Comparison of ENCODE assay signal across 8 cellular contexts in genomic region chr16:68244903-68245853, GRCh38. TPM values are rescaled to one million over a fixed set of nuclear protein-coding genes. Genes with fewer than 3 reads are reported as not detected.
DNase-seq lines count a peak whose midpoint lies in the region; ATAC-seq, FAIRE-seq and TF ChIP-seq lines count a peak whose summit lies in the region.

Gene PLA2G15, plus strand, starts transcription at chr16:68245373. Its CDS starts 54 bp downstream, at chr16:68245427.

- peak within 1 kb of the TSS; percentile 90 for H2AFZ ChIP-seq in Loucy (ENCODE audit: low read length)

- H3K9me3 ChIP-seq in Loucy (ENCODE audit: insufficient read depth, low read depth, low read length): no peaks in the 10 kb centered on the region
- H3K9me3 ChIP-seq in pancreas: no peaks in the 10 kb centered on the region
- H3K9me3 ChIP-seq in thymus (ENCODE audit: control insufficient read depth): no peaks in the 10 kb centered on the region

- no peaks in the 10 kb centered on the region for H3F3A ChIP-seq in Loucy (ENCODE audit: low read depth)

- H3K9me3 Mint-ChIP-seq in activated naive CD8-positive, alpha-beta T cell treated with anti-CD3 and anti-CD28 coated beads for 36 hours: no peaks in the 10 kb centered on the region

- H3K4me3 ChIP-seq in H7 (ENCODE audit: insufficient read depth, low read depth, low read length): peak within 1 kb of the TSS; percentile 86
- peak within 1 kb of the TSS; percentile 83 for H3K4me3 ChIP-seq in Loucy (ENCODE audit: low read length, poor library complexity, severe bottlenecking)
- peak within 1 kb of the TSS; percentile 50 to 99 (median 89) for H3K4me3 ChIP-seq in pancreas
- peak within 1 kb of the TSS; percentile 75 for H3K4me3 ChIP-seq in thymus (ENCODE audit: low read length)

- intact Hi-C loops in Right ventricle myocardium inferior (cut with DNase I): loop anchor here (5.0 kb wide), 1 partner anchor 67 kb away; the partner anchor contains the start of genes PRMT7 and SLC7A6OS
- intact Hi-C loops in pancreas (cut with DNase I): no loop called here

- no peaks in the 10 kb centered on the region for H4K20me1 ChIP-seq in Loucy (ENCODE audit: insufficient read depth, low read length, poor library complexity, severe bottlenecking)

- peaks cover 10% of the 10 kb centered on the region; the same call in 1 of the 2 replicates for H3K79me2 ChIP-seq in Loucy (ENCODE audit: insufficient read depth, low read length)

- TF ChIP-seq CTCF in Loucy (conservative IDR thresholded peaks at IDR 0.05; ENCODE audit: low read length): no peak
- TF ChIP-seq CTCF in pancreas (IDR thresholded peaks at IDR 0.05): no peak

- peak; percentile 96 for ATAC-seq in Right ventricle myocardium inferior
- ATAC-seq in pancreas: peak; percentile 97 to 98 (median 98)

- 0 to 1% methylated on average over 56 to 75 of the region's 75 CpGs for WGBS in pancreas, 2 donors
- WGBS in thymus: 2% methylated on average over 75 of the region's 75 CpGs

- no peaks in the 10 kb centered on the region for H3K9me2 ChIP-seq in Loucy (replicated peaks; ENCODE audit: low read depth, low read length)

- no peak within 1 kb of the TSS for H3K27ac ChIP-seq in pancreas
- peak within 1 kb of the TSS; percentile 36 for H3K27ac ChIP-seq in thymus (ENCODE audit: low read depth)

- H3K4me3 Mint-ChIP-seq in activated naive CD8-positive, alpha-beta T cell treated with anti-CD3 and anti-CD28 coated beads for 36 hours: peak within 1 kb of the TSS; percentile 98

- peaks cover 24% of the 10 kb centered on the region for H3K4me1 Mint-ChIP-seq in activated naive CD8-positive, alpha-beta T cell treated with anti-CD3 and anti-CD28 coated beads for 36 hours

- H3K4me1 ChIP-seq in Loucy (ENCODE audit: insufficient read depth, low read length, poor library complexity, severe bottlenecking) (peaks cover 22% of the 10 kb centered on the region), pancreas (peaks cover 0 to 10% (median 0%) of the 10 kb centered on the region in 3 donors), thymus (ENCODE audit: control insufficient read depth, insufficient read depth, low read length) (peaks cover 30% of the 10 kb centered on the region)

- no peak for FAIRE-seq in pancreas (lab: Jason Lieb, UNC)

- peak; percentile 86 for DNase-seq in GM04504 (ENCODE audit: low read depth)
- peak; percentile 100 for DNase-seq in H7
- DNase-seq in SKM-1 treated with dmso at 0.1 percent for 144 hours (lab: John Stamatoyannopoulos, UW; ENCODE audit: unreplicated experiment): peak; percentile 86
- peak; percentile 96 for DNase-seq in activated naive CD8-positive, alpha-beta T cell treated with anti-CD3 and anti-CD28 coated beads for 36 hours
- peak; percentile 98 for DNase-seq in Right ventricle myocardium inferior (ENCODE audit: missing footprints)
- peak; percentile 95 to 99 (median 97) for DNase-seq in pancreas

- H3K36me3 ChIP-seq in H7 (replicated peaks; ENCODE audit: control insufficient read depth, insufficient read depth, low read length) (no peaks in the 10 kb centered on the region; the same call in 1 of the 2 replicates), Loucy (ENCODE audit: insufficient read depth, low read length) (no peaks in the 10 kb centered on the region), pancreas (no peaks in the 10 kb centered on the region), thymus (ENCODE audit: control insufficient read depth, insufficient read depth) (peaks cover 17% of the 10 kb centered on the region)

- H3K27ac Mint-ChIP-seq in activated naive CD8-positive, alpha-beta T cell treated with anti-CD3 and anti-CD28 coated beads for 36 hours: peak within 1 kb of the TSS; percentile 57

- H3K4me2 ChIP-seq in Loucy (ENCODE audit: low read depth, low read length, poor library complexity, severe bottlenecking): peak within 1 kb of the TSS; percentile 98

- no peaks in the 10 kb centered on the region for H3K27me3 Mint-ChIP-seq in activated naive CD8-positive, alpha-beta T cell treated with anti-CD3 and anti-CD28 coated beads for 36 hours

- H3K27me3 ChIP-seq in H7 (ENCODE audit: control insufficient read depth, insufficient read depth, low read length) (peaks cover 18% of the 10 kb centered on the region), Loucy (ENCODE audit: insufficient read depth, low read length, poor library complexity, severe bottlenecking) (no peaks in the 10 kb centered on the region), pancreas (no peaks in the 10 kb centered on the region), thymus (ENCODE audit: control insufficient read depth, insufficient read depth) (no peaks in the 10 kb centered on the region)

- H3K36me3 Mint-ChIP-seq in activated naive CD8-positive, alpha-beta T cell treated with anti-CD3 and anti-CD28 coated beads for 36 hours: no peaks in the 10 kb centered on the region

- peak within 1 kb of the TSS; percentile 76 for H3K9ac ChIP-seq in Loucy (ENCODE audit: low read depth, low read length, poor library complexity, severe bottlenecking)

RNA-seq across cellular contexts. Expression of gene PLA2G15, which starts in this region (rescaled TPM):
- total RNA-seq in H7 (2014; rRNA removed; shearing (Covaris generic)): 7.5 and 10.3 TPM in 2 replicates
- total RNA-seq in activated naive CD8-positive, alpha-beta T cell treated with anti-CD3 and anti-CD28 coated beads for 36 hours: 1 to 10 TPM; 7.9 to 8.0 TPM
- total RNA-seq in Right ventricle myocardium inferior: 43.8 TPM
- total RNA-seq in pancreas: 10 to 100 TPM in 1 of 6 donors, 1 to 10 TPM in 5; 3.5 to 14.1 (median 5.1) TPM
- 1 to 10 TPM; 6.1 to 8.4 TPM for polyA plus RNA-seq in pancreas
- 13.1 TPM for polyA plus RNA-seq in thymus
